8 cellular contexts compared by ENCODE assay signal in genomic region chr13:95301135-95301946, GRCh38. TPM values are rescaled to one million over a fixed set of nuclear protein-coding genes. Genes with fewer than 3 reads are reported as not detected.
DNase-seq lines count a peak whose midpoint lies in the region; ATAC-seq, FAIRE-seq and TF ChIP-seq lines count a peak whose summit lies in the region.

Gene ABCC4 (minus strand): TSS chr13:95301451. CDS start chr13:95301314, 137 bp downstream.

- FAIRE-seq in RCC 7860 (lab: Jason Lieb, UNC) = no peak

- ATAC-seq in GM21381 (IDR thresholded peaks at IDR 0.05; ENCODE audit: unreplicated experiment) = peak; percentile 87

- peaks cover 18% of the 10 kb centered on the region for H3K27me3 Mint-ChIP-seq in nephron (ENCODE audit: low read depth)

- no peaks in the 10 kb centered on the region for H3K9me3 Mint-ChIP-seq in nephron

- H3K36me3 Mint-ChIP-seq in nephron (ENCODE audit: low read depth) = peaks cover 4% of the 10 kb centered on the region

- TF ChIP-seq CTCF in fibroblast of the aortic adventitia (IDR thresholded peaks at IDR 0.05; ENCODE audit: insufficient read depth, low read length) (no peak), nephron (IDR thresholded peaks at IDR 0.05; ENCODE audit: unreplicated experiment in 3 of 3) (no peak)

- peak within 1 kb of the TSS; percentile 91 for H3K4me3 ChIP-seq in fibroblast of the aortic adventitia (ENCODE audit: low read depth, low read length)

- H3K27ac Mint-ChIP-seq in nephron = peak within 1 kb of the TSS; percentile 43 to 77 (median 48)

- H3K4me3 Mint-ChIP-seq in nephron = peak within 1 kb of the TSS; percentile 88 to 90 (median 90)

- peak; percentile 63 for DNase-seq in DMS 273 treated with DMSO at 0.1 percent for 48 hours (lab: John Stamatoyannopoulos, UW)
- peak; percentile 84 for DNase-seq in HT1080 (ENCODE audit: low read depth)
- peak; percentile 49 for DNase-seq in RCC 7860 (ENCODE audit: low spot score)
- DNase-seq in activated T-helper 1 cell treated with anti-CD3 and anti-CD28 coated beads, Interleukin-2, amount 50 U/mL, for 16 hours (ENCODE audit: low read depth in 1 of 2, low spot score in 1 of 2) = peak; percentile 4 to 38
- peak; percentile 66 for DNase-seq in fibroblast of the aortic adventitia (ENCODE audit: low read depth)
- DNase-seq in stromal cell of bone marrow (ENCODE audit: low read depth) = peak; percentile 47

- peaks cover 27% of the 10 kb centered on the region for H3K4me1 Mint-ChIP-seq in nephron

RNA-seq across cellular contexts. Expression of gene ABCC4, which starts in this region (rescaled TPM):
- 15.7 and 17.2 TPM in 2 replicates for total RNA-seq in HT1080 (2014; rRNA removed; shearing (Covaris generic))
- 9.3 and 13.0 TPM in 2 replicates for polyA plus RNA-seq in HT1080 (2015; cell fraction: cytosol; rRNA removed)
- polyA plus RNA-seq in HT1080 (2015; cell fraction: nucleus; rRNA removed) = 23.5 and 23.7 TPM in 2 replicates
- total RNA-seq in fibroblast of the aortic adventitia (ENCODE audit: low replicate concordance) = 20.4 and 21.4 TPM in 2 replicates

Comparison
In these comparisons a context has a peak if more than half of its experiments do, and no peak if none do; other contexts are left out.
1. Peak in every context shown above with its lines: DNase-seq, ATAC-seq and H3K4me3 ChIP-seq.
2. DNase-seq: peak in every context shown above with its lines; median percentile 84 in HT1080; 66 in fibroblast of the aortic adventitia; 63 in DMS 273 treated with DMSO at 0.1 percent for 48 hours; 49 in RCC 7860; 47 in stromal cell of bone marrow; 21 in activated T-helper 1 cell treated with anti-CD3 and anti-CD28 coated beads, Interleukin-2, amount 50 U/mL, for 16 hours.